19 cellular contexts compared by ENCODE assay signal in genomic region chr6:69265706-69266105, GRCh38.
"Had no signal": no experiment of that assay in that cellular context is flagged by ENCODE, and none has a peak within 500 bp of the region (broad histone marks: within the 10 kb centered on the region; RNA-seq: fewer than 3 reads in every experiment).

No MANE protein-coding gene starts in this region.

- H3K9me3 ChIP-seq: SJSA1 had no signal

- H3K36me3 ChIP-seq: SJSA1 had no signal

- H3K27me3 ChIP-seq: SJSA1 had no signal

- H3K27ac ChIP-seq: SJSA1, SK-N-MC had no signal

- H3K27ac Mint-ChIP-seq: IgD-negative memory B cell had no signal

- ATAC-seq: K562 had no signal

- H3K27me3 Mint-ChIP-seq: IgD-negative memory B cell had no signal

- H3K4me1 ChIP-seq: SJSA1 had no signal

- H3K4me3 Mint-ChIP-seq: IgD-negative memory B cell had no signal

- H3K36me3 Mint-ChIP-seq: IgD-negative memory B cell had no signal

- H3K4me1 Mint-ChIP-seq: IgD-negative memory B cell had no signal

- H3K4me3 ChIP-seq: K562, SJSA1, SK-N-MC had no signal

- DNase-seq: MV-4-11, NCI-H1048, NCI-H1105, NCI-H1436 treated with DMSO at 0.1 percent for 48 hours, NCI-H1694, NCI-H187 treated with DMSO at 0.1 percent for 48 hours, NCI-H2029 treated with DMSO at 0.1 percent for 48 hours, NCI-H2227 treated with DMSO at 0.1 percent for 48 hours, NCI-H524, NCI-H526 treated with DMSO at 0.1 percent for 48 hours, NCI-H748 treated with DMSO at 0.1 percent for 48 hours, Right ventricle myocardium superior, RPMI8226, SIG-M5, T-helper 1 cell had no signal
